2 cellular contexts compared by ENCODE assay signal in the genomic region with DNA sequence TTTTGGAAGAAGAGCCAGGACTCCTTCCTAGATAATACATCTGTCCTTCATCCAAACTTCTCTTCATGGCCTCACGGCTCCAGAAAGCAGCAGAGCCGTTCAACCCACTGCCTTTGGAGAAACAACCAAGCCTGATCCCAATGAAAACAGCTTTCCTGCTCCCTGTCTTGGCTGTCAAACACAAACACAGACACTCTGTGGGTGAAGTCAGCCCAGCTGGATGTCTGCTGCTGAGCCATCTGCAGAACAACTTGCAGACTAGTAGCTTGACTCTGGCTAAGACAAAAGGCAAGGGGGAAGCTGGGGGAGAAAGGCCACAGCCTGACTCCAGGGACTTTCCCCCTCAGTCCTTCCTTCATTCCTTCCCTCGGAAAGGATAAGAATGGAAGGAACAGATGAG.
TF ChIP-seq lines count a peak whose summit lies in the region.

No MANE protein-coding gene starts in this region.

TF ChIP-seq in HepG2, 621 proteins besides CTCF, POLR2A, EP300 and RAD21 (continues in another document):
- TF ChIP-seq, protein P1, sequence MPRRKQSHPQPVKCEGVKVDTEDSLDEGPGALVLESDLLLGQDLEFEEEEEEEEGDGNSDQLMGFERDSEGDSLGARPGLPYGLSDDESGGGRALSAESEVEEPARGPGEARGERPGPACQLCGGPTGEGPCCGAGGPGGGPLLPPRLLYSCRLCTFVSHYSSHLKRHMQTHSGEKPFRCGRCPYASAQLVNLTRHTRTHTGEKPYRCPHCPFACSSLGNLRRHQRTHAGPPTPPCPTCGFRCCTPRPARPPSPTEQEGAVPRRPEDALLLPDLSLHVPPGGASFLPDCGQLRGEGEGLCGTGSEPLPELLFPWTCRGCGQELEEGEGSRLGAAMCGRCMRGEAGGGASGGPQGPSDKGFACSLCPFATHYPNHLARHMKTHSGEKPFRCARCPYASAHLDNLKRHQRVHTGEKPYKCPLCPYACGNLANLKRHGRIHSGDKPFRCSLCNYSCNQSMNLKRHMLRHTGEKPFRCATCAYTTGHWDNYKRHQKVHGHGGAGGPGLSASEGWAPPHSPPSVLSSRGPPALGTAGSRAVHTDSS (CRISPR knock-in tag; conservative IDR thresholded peaks at IDR 0.05): no peak
- TF ChIP-seq SETDB1 (CRISPR knock-in tag; IDR thresholded peaks at IDR 0.05; ENCODE audit: borderline replicate concordance) (no peak), ZNF891 (CRISPR knock-in tag; IDR thresholded peaks at IDR 0.05) (no peak), ZEB1 (IDR thresholded peaks at IDR 0.05; ENCODE audit: insufficient replicate concordance, low read depth) (no peak), E2F5 (CRISPR knock-in tag; conservative IDR thresholded peaks at IDR 0.05) (no peak), NFAT5 (CRISPR knock-in tag; IDR thresholded peaks at IDR 0.05) (no peak), PHF21A (CRISPR knock-in tag; IDR thresholded peaks at IDR 0.05) (no peak), GTF2F1 (IDR thresholded peaks at IDR 0.05; ENCODE audit: low read length) (no peak), IKZF4 (CRISPR knock-in tag; IDR thresholded peaks at IDR 0.05; ENCODE audit: borderline replicate concordance, low read depth, not compliant biosample characterization) (no peak), ZSCAN12 (CRISPR knock-in tag; IDR thresholded peaks at IDR 0.05) (no peak), PBX3 (CRISPR knock-in tag; IDR thresholded peaks at IDR 0.05; ENCODE audit: borderline replicate concordance) (no peak), BRD4 (CRISPR knock-in tag; IDR thresholded peaks at IDR 0.05) (no peak), MED8 (CRISPR knock-in tag; IDR thresholded peaks at IDR 0.05; ENCODE audit: insufficient replicate concordance) (no peak), ZNF710 (CRISPR knock-in tag; IDR thresholded peaks at IDR 0.05; ENCODE audit: borderline replicate concordance) (no peak)

TF ChIP-seq in SK-N-SH, 30 proteins besides CTCF, POLR2A, EP300 and RAD21:
- TF ChIP-seq FOXJ3 (CRISPR knock-in tag; IDR thresholded peaks at IDR 0.05) (no peak), YY1 (IDR thresholded peaks at IDR 0.05; ENCODE audit: low read depth) (no peak), PBX3 (IDR thresholded peaks at IDR 0.05) (no peak)
- TF ChIP-seq, protein P2, sequence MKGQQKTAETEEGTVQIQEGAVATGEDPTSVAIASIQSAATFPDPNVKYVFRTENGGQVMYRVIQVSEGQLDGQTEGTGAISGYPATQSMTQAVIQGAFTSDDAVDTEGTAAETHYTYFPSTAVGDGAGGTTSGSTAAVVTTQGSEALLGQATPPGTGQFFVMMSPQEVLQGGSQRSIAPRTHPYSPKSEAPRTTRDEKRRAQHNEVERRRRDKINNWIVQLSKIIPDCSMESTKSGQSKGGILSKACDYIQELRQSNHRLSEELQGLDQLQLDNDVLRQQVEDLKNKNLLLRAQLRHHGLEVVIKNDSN (IDR thresholded peaks at IDR 0.05; ENCODE audit: borderline replicate concordance, low read depth): no peak
